ENCODE assay signal across 15 cellular contexts in genomic region chr3:177875786-177876476, GRCh38.
DNase-seq lines count a peak whose midpoint lies in the region; ATAC-seq lines count a peak whose summit lies in the region.
"Had no signal": no experiment of that assay in that cellular context is flagged by ENCODE, and none has a peak within 500 bp of the region (broad histone marks: within the 10 kb centered on the region; RNA-seq: fewer than 3 reads in every experiment).

No MANE protein-coding gene starts in this region.

- no peaks in the 10 kb centered on the region for H3K36me3 Mint-ChIP-seq in activated naive CD4-positive, alpha-beta T cell treated with anti-CD3 and anti-CD28 coated beads for 36 hours (ENCODE audit: low read depth)
- H3K36me3 Mint-ChIP-seq in stimulated activated naive B cell treated with anti-CD40 and anti-IgM and Interleukin-4, amounts not matched to agents 10 μg/mL and 1 μg/mL and 100 μg/mL, for 72 hours = no peaks in the 10 kb centered on the region

- peaks cover 5% of the 10 kb centered on the region for H3K9me3 Mint-ChIP-seq in activated naive CD4-positive, alpha-beta T cell treated with anti-CD3 and anti-CD28 coated beads for 36 hours
- H3K9me3 Mint-ChIP-seq in stimulated activated naive B cell treated with anti-CD40 and anti-IgM and Interleukin-4, amounts not matched to agents 10 μg/mL and 1 μg/mL and 100 μg/mL, for 72 hours = peaks cover 0 to 3% of the 10 kb centered on the region in 2 donors

- no peak overlapping the region for H3K27ac Mint-ChIP-seq in activated naive CD4-positive, alpha-beta T cell treated with anti-CD3 and anti-CD28 coated beads for 36 hours
- no peak overlapping the region for H3K27ac Mint-ChIP-seq in stimulated activated naive B cell treated with anti-CD40 and anti-IgM and Interleukin-4, amounts not matched to agents 10 μg/mL and 1 μg/mL and 100 μg/mL, for 72 hours
- H3K27ac Mint-ChIP-seq: progenitor cell of endocrine pancreas had no signal

- peaks cover 20% of the 10 kb centered on the region for H3K4me1 Mint-ChIP-seq in activated naive CD4-positive, alpha-beta T cell treated with anti-CD3 and anti-CD28 coated beads for 36 hours (ENCODE audit: low read depth)
- H3K4me1 Mint-ChIP-seq in stimulated activated naive B cell treated with anti-CD40 and anti-IgM and Interleukin-4, amounts not matched to agents 10 μg/mL and 1 μg/mL and 100 μg/mL, for 72 hours = peaks cover 4 to 9% of the 10 kb centered on the region in 2 donors

- CTCF ChIA-PET in activated naive CD4-positive, alpha-beta T cell treated with anti-CD3 and anti-CD28 coated beads for 36 hours (lab: Charles Lee) = interaction anchor here (0.6 kb wide), 1 partner anchor 42 kb away, joined by 4 read pairs; no protein-coding TSS in a partner anchor

- peak; percentile 6 for DNase-seq in activated naive CD4-positive, alpha-beta T cell treated with anti-CD3 and anti-CD28 coated beads for 36 hours
- DNase-seq in activated naive CD4-positive, alpha-beta T cell treated with anti-CD3 and anti-CD28 coated beads, Interleukin-2, amount 50 U/mL, for 16 hours = no peak
- DNase-seq in astrocyte of the hippocampus (ENCODE audit: low read depth, low spot score) (peak; percentile 3), iPS-NIHi7 (ENCODE audit: extremely low spot score) (peak; percentile 12), T1000 (lab: John Stamatoyannopoulos, UW) (no peak), putamen (ENCODE audit: low spot score) (no peak), NCI-H524 treated with DMSO at 0.1 percent for 48 hours (lab: John Stamatoyannopoulos, UW) (no peak)
- no peak for DNase-seq in stimulated activated naive B cell treated with anti-CD40 and anti-IgM and Interleukin-4, amounts not matched to agents 10 μg/mL and 1 μg/mL and 100 μg/mL, for 72 hours
- DNase-seq: ACHN; activated CD4-positive, alpha-beta T cell treated with anti-CD3 and anti-CD28 coated beads for 1 hour; mammary epithelial cell; NCI-H2171; stimulated activated CD8-positive, alpha-beta memory T cell treated with anti-CD3 and anti-CD28 coated beads, Interleukin-4, amount 100 ng/mL, for 48 hours; uterus had no signal

- intact Hi-C loops in activated naive CD4-positive, alpha-beta T cell treated with anti-CD3 and anti-CD28 coated beads for 36 hours (cut with micrococcal nuclease) = no loop called here

- no peak overlapping the region for H3K4me3 Mint-ChIP-seq in activated naive CD4-positive, alpha-beta T cell treated with anti-CD3 and anti-CD28 coated beads for 36 hours
- no peak overlapping the region for H3K4me3 Mint-ChIP-seq in stimulated activated naive B cell treated with anti-CD40 and anti-IgM and Interleukin-4, amounts not matched to agents 10 μg/mL and 1 μg/mL and 100 μg/mL, for 72 hours

- no peaks in the 10 kb centered on the region for H3K27me3 Mint-ChIP-seq in activated naive CD4-positive, alpha-beta T cell treated with anti-CD3 and anti-CD28 coated beads for 36 hours (ENCODE audit: low read depth)
- no peaks in the 10 kb centered on the region for H3K27me3 Mint-ChIP-seq in stimulated activated naive B cell treated with anti-CD40 and anti-IgM and Interleukin-4, amounts not matched to agents 10 μg/mL and 1 μg/mL and 100 μg/mL, for 72 hours
- H3K27me3 Mint-ChIP-seq: progenitor cell of endocrine pancreas had no signal

- ATAC-seq in stimulated activated naive B cell treated with anti-CD40 and anti-IgM and Interleukin-4, amounts not matched to agents 10 μg/mL and 1 μg/mL and 100 μg/mL, for 72 hours (replicated peaks) = peak; percentile 63 to 78

Comparison
In these comparisons a context has a peak if more than half of its experiments do, and no peak if none do; other contexts are left out.
1. DNase-seq: peak in activated naive CD4-positive, alpha-beta T cell treated with anti-CD3 and anti-CD28 coated beads for 36 hours (single experiment), astrocyte of the hippocampus (single experiment) and iPS-NIHi7 (single experiment); none in activated naive CD4-positive, alpha-beta T cell treated with anti-CD3 and anti-CD28 coated beads, Interleukin-2, amount 50 U/mL, for 16 hours (single experiment), stimulated activated naive B cell treated with anti-CD40 and anti-IgM and Interleukin-4, amounts not matched to agents 10 μg/mL and 1 μg/mL and 100 μg/mL, for 72 hours (single experiment), T1000 (single experiment), putamen (single experiment) and NCI-H524 treated with DMSO at 0.1 percent for 48 hours (single experiment).